ENCODE assay signal across 1 cellular context in the genomic region with DNA sequence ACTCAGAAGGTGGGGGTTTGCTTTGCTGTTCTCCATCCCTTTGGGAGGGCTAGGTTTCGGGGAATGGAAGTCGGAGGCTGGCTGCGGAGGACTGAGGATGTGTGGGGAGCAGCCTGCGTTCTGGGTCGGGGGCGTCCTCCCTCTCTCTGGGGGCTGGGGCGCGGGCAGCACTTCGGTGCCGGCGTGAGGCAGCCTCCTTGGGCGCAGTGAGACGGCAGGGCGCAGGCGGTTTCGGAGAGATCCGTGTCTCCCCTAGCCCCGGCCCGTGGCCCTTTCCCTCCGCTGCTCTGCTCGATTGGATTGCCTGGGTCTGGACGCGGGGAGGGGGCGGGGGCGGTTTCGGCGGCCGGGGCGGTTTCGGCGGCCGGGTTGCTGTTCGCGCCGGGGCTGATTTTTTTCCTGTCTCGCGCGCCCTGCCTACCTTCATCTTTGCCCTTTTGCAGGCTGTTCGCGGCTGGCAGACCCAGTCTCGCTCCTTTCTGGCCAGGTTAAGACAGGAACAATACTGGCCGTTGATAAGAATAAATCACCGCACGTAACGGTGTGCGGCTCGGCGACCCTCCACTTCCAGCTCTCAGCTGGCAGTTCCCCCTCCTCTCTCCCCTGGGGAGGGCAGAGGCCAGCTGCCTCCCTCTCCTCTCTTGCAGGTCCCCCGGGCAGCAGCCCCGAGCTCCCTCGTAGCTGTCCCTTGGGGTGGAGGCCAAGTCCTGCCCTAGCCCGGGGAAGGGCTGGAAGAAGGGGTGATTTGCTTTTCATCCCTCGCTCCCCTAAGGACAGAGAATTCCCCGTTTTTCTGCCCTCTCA.
TF ChIP-seq lines count a peak whose summit lies in the region.

No MANE protein-coding gene starts in this region.

TF ChIP-seq in HEK293, 187 proteins besides CTCF, POLR2A, EP300 and RAD21 (continued from another document):
- TF ChIP-seq, protein P1, sequence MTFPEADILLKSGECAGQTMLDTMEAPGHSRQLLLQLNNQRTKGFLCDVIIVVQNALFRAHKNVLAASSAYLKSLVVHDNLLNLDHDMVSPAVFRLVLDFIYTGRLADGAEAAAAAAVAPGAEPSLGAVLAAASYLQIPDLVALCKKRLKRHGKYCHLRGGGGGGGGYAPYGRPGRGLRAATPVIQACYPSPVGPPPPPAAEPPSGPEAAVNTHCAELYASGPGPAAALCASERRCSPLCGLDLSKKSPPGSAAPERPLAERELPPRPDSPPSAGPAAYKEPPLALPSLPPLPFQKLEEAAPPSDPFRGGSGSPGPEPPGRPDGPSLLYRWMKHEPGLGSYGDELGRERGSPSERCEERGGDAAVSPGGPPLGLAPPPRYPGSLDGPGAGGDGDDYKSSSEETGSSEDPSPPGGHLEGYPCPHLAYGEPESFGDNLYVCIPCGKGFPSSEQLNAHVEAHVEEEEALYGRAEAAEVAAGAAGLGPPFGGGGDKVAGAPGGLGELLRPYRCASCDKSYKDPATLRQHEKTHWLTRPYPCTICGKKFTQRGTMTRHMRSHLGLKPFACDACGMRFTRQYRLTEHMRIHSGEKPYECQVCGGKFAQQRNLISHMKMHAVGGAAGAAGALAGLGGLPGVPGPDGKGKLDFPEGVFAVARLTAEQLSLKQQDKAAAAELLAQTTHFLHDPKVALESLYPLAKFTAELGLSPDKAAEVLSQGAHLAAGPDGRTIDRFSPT (tag by site-specific recombination; IDR thresholded peaks at IDR 0.05), result no peak
- TF ChIP-seq ZSCAN30 (tag by site-specific recombination; IDR thresholded peaks at IDR 0.05) (no peak), ZNF521 (tag by site-specific recombination; IDR thresholded peaks at IDR 0.05) (no peak), ZNF366 (tag by site-specific recombination; conservative IDR thresholded peaks at IDR 0.05) (peak; percentile 52; the same call in 1 of the 2 replicates), ZNF155 (tag by site-specific recombination; IDR thresholded peaks at IDR 0.05) (no peak), MYNN (tag by site-specific recombination; IDR thresholded peaks at IDR 0.05; ENCODE audit: borderline replicate concordance) (no peak), ZNF184 (tag by site-specific recombination; IDR thresholded peaks at IDR 0.05) (no peak), ZBTB48 (tag by site-specific recombination; IDR thresholded peaks at IDR 0.05) (peak; percentile 48; the same call in 1 of the 2 replicates), ZNF701 (tag by site-specific recombination; IDR thresholded peaks at IDR 0.05) (no peak), HOXC10 (CRISPR knock-in tag; IDR thresholded peaks at IDR 0.05) (no peak), ZNF416 (tag by site-specific recombination; IDR thresholded peaks at IDR 0.05) (no peak), ZNF23 (tag by site-specific recombination; IDR thresholded peaks at IDR 0.05; ENCODE audit: borderline replicate concordance) (no peak), ZNF24 (tag by site-specific recombination; IDR thresholded peaks at IDR 0.05) (no peak), ZNF341 (tag by site-specific recombination; IDR thresholded peaks at IDR 0.05; ENCODE audit: low read depth) (peak; percentile 75), ZNF146 (tag by site-specific recombination; IDR thresholded peaks at IDR 0.05) (no peak), ZBTB8A (tag by site-specific recombination; IDR thresholded peaks at IDR 0.05) (peak; percentile 87), ZNF548 (tag by site-specific recombination; IDR thresholded peaks at IDR 0.05) (no peak), ZNF16 (tag by site-specific recombination; IDR thresholded peaks at IDR 0.05; ENCODE audit: low read depth) (no peak), HOXD13 (CRISPR knock-in tag; IDR thresholded peaks at IDR 0.05; ENCODE audit: borderline replicate concordance) (no peak), ZFP37 (tag by site-specific recombination; IDR thresholded peaks at IDR 0.05) (no peak), ZNF843 (tag by site-specific recombination; IDR thresholded peaks at IDR 0.05) (no peak), ZFP3 (tag by site-specific recombination; IDR thresholded peaks at IDR 0.05; ENCODE audit: low read depth) (no peak), ZNF544 (tag by site-specific recombination; IDR thresholded peaks at IDR 0.05) (no peak), KLF7 (tag by site-specific recombination; IDR thresholded peaks at IDR 0.05; ENCODE audit: borderline replicate concordance) (no peak), ZNF48 (tag by site-specific recombination; IDR thresholded peaks at IDR 0.05) (no peak), ZNF239 (tag by site-specific recombination; IDR thresholded peaks at IDR 0.05) (no peak), ZNF138 (tag by site-specific recombination; IDR thresholded peaks at IDR 0.05; ENCODE audit: borderline replicate concordance) (no peak), ZNF140 (tag by site-specific recombination; IDR thresholded peaks at IDR 0.05) (no peak)
- TF ChIP-seq, protein P2, sequence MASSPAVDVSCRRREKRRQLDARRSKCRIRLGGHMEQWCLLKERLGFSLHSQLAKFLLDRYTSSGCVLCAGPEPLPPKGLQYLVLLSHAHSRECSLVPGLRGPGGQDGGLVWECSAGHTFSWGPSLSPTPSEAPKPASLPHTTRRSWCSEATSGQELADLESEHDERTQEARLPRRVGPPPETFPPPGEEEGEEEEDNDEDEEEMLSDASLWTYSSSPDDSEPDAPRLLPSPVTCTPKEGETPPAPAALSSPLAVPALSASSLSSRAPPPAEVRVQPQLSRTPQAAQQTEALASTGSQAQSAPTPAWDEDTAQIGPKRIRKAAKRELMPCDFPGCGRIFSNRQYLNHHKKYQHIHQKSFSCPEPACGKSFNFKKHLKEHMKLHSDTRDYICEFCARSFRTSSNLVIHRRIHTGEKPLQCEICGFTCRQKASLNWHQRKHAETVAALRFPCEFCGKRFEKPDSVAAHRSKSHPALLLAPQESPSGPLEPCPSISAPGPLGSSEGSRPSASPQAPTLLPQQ (tag by site-specific recombination; IDR thresholded peaks at IDR 0.05), result no peak
- TF ChIP-seq, protein P3, sequence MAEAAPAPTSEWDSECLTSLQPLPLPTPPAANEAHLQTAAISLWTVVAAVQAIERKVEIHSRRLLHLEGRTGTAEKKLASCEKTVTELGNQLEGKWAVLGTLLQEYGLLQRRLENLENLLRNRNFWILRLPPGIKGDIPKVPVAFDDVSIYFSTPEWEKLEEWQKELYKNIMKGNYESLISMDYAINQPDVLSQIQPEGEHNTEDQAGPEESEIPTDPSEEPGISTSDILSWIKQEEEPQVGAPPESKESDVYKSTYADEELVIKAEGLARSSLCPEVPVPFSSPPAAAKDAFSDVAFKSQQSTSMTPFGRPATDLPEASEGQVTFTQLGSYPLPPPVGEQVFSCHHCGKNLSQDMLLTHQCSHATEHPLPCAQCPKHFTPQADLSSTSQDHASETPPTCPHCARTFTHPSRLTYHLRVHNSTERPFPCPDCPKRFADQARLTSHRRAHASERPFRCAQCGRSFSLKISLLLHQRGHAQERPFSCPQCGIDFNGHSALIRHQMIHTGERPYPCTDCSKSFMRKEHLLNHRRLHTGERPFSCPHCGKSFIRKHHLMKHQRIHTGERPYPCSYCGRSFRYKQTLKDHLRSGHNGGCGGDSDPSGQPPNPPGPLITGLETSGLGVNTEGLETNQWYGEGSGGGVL (tag by site-specific recombination; IDR thresholded peaks at IDR 0.05), result peak; percentile 95
- TF ChIP-seq, protein P4, sequence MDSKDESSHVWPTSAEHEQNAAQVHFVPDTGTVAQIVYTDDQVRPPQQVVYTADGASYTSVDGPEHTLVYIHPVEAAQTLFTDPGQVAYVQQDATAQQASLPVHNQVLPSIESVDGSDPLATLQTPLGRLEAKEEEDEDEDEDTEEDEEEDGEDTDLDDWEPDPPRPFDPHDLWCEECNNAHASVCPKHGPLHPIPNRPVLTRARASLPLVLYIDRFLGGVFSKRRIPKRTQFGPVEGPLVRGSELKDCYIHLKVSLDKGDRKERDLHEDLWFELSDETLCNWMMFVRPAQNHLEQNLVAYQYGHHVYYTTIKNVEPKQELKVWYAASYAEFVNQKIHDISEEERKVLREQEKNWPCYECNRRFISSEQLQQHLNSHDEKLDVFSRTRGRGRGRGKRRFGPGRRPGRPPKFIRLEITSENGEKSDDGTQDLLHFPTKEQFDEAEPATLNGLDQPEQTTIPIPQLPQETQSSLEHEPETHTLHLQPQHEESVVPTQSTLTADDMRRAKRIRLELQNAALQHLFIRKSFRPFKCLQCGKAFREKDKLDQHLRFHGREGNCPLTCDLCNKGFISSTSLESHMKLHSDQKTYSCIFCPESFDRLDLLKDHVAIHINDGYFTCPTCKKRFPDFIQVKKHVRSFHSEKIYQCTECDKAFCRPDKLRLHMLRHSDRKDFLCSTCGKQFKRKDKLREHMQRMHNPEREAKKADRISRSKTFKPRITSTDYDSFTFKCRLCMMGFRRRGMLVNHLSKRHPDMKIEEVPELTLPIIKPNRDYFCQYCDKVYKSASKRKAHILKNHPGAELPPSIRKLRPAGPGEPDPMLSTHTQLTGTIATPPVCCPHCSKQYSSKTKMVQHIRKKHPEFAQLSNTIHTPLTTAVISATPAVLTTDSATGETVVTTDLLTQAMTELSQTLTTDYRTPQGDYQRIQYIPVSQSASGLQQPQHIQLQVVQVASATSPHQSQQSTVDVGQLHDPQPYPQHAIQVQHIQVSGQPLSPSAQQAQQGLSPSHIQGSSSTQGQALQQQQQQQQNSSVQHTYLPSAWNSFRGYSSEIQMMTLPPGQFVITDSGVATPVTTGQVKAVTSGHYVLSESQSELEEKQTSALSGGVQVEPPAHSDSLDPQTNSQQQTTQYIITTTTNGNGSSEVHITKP (tag by site-specific recombination; IDR thresholded peaks at IDR 0.05), result 0 out of 2 replicates have a peak, but pooled peaks have one; percentile 8
- TF ChIP-seq, protein P5, sequence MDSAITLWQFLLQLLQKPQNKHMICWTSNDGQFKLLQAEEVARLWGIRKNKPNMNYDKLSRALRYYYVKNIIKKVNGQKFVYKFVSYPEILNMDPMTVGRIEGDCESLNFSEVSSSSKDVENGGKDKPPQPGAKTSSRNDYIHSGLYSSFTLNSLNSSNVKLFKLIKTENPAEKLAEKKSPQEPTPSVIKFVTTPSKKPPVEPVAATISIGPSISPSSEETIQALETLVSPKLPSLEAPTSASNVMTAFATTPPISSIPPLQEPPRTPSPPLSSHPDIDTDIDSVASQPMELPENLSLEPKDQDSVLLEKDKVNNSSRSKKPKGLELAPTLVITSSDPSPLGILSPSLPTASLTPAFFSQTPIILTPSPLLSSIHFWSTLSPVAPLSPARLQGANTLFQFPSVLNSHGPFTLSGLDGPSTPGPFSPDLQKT (IDR thresholded peaks at IDR 0.05; ENCODE audit: borderline replicate concordance, low read depth, low read length), result no peak
